ENCODE assay signal across 9 cellular contexts in the genomic region with DNA sequence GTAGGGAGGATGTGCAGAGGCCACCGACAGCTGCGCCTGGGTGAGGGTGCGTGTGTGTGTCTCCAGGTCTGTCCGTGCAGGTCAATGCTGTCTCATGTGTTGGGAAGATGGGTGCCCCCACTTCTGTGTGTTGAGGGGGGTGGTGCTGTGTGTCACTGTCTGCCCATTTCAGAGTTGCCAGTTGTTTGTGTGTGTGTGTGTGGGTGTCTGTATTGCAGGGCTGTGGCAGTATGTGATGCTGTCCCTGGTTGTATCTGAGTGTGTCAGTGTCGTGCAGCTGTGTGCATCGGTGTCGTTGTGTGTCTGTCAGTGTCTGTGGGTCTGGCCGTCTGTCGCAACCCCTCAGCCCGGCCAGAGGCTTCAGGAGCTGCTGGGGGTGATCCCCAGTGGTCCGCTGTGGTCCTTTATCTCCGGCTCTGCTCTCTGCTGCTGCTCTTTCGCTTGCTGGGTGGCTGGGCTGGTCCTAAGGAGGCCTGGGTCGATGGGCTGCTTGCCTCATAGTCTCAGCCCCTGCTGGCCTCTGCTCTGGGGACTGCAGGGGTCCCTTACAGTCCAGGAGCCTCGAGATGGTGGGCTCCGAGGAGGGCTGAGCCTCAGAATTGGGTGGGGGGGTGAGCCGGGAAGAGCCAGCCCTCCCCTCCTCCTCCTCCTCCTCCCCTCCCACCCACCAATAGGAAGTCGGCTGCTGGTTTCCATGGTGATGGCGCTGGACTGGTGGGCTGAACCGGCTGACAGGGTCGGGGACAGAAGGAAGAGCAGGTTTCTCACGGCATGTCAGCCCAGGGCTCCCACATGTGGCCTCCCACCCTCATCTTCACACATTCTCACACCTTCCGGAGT. TPM values are rescaled to one million over a fixed set of nuclear protein-coding genes. Genes with fewer than 3 reads are reported as not detected.
DNase-seq lines count a peak whose midpoint lies in the region; ATAC-seq and TF ChIP-seq lines count a peak whose summit lies in the region.
"Had no signal": no experiment of that assay in that cellular context is flagged by ENCODE, and none has a peak within 500 bp of the region (broad histone marks: within the 10 kb centered on the region; RNA-seq: fewer than 3 reads in every experiment).

A gene with protein sequence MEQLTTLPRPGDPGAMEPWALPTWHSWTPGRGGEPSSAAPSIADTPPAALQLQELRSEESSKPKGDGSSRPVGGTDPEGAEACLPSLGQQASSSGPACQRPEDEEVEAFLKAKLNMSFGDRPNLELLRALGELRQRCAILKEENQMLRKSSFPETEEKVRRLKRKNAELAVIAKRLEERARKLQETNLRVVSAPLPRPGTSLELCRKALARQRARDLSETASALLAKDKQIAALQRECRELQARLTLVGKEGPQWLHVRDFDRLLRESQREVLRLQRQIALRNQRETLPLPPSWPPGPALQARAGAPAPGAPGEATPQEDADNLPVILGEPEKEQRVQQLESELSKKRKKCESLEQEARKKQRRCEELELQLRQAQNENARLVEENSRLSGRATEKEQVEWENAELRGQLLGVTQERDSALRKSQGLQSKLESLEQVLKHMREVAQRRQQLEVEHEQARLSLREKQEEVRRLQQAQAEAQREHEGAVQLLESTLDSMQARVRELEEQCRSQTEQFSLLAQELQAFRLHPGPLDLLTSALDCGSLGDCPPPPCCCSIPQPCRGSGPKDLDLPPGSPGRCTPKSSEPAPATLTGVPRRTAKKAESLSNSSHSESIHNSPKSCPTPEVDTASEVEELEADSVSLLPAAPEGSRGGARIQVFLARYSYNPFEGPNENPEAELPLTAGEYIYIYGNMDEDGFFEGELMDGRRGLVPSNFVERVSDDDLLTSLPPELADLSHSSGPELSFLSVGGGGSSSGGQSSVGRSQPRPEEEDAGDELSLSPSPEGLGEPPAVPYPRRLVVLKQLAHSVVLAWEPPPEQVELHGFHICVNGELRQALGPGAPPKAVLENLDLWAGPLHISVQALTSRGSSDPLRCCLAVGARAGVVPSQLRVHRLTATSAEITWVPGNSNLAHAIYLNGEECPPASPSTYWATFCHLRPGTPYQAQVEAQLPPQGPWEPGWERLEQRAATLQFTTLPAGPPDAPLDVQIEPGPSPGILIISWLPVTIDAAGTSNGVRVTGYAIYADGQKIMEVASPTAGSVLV (N-terminal part only) (minus strand): TSS at position 601 of the 840 bp plus-strand sequence. CDS start 875 bp downstream, outside the sequence.

- peaks cover 15% of the 10 kb centered on the region for H3K27me3 Mint-ChIP-seq in activated naive CD8-positive, alpha-beta T cell treated with anti-CD3 and anti-CD28 coated beads, Interleukin-2, amount 50 U/mL, for 24 hours
- no peaks in the 10 kb centered on the region for H3K27me3 Mint-ChIP-seq in mesothelial cell of epicardium (ENCODE audit: low read depth)

- H3K36me3 ChIP-seq in suprapubic skin = no peaks in the 10 kb centered on the region

- 36% methylated on average over 9 of the region's 23 CpGs for WGBS in suprapubic skin

- DNase-seq in CD1c-positive myeloid dendritic cell (ENCODE audit: extremely low spot score) (peak; percentile 79), SKM-1 (lab: John Stamatoyannopoulos, UW; ENCODE audit: unreplicated experiment) (peak; percentile 96), mesothelial cell of epicardium (ENCODE audit: low spot score in 2 of 2, unreplicated experiment in 2 of 2) (no peak), suprapubic skin (ENCODE audit: low spot score in 2 of 2) (no peak), EL (no peak)
- peak; percentile 88 for DNase-seq in activated naive CD8-positive, alpha-beta T cell treated with anti-CD3 and anti-CD28 coated beads, Interleukin-2, amount 50 U/mL, for 24 hours
- DNase-seq in stimulated activated CD8-positive, alpha-beta memory T cell treated with anti-CD3 and anti-CD28 coated beads, Interleukin-7, amount 100 ng/mL, for 4 hours (ENCODE audit: low read depth in 2 of 2) = peak; percentile 82

- TF ChIP-seq EP300 in suprapubic skin (IDR thresholded peaks at IDR 0.05) = no peak

- H3K9me3 Mint-ChIP-seq in activated naive CD8-positive, alpha-beta T cell treated with anti-CD3 and anti-CD28 coated beads, Interleukin-2, amount 50 U/mL, for 24 hours = no peaks in the 10 kb centered on the region
- no peaks in the 10 kb centered on the region for H3K9me3 Mint-ChIP-seq in mesothelial cell of epicardium

- H3K27me3 ChIP-seq in suprapubic skin = peaks cover 11% of the 10 kb centered on the region

- peak; percentile 21 for ATAC-seq in GM21515 (IDR thresholded peaks at IDR 0.05; ENCODE audit: unreplicated experiment)
- peak; percentile 0 for ATAC-seq in activated naive CD8-positive, alpha-beta T cell treated with anti-CD3 and anti-CD28 coated beads, Interleukin-2, amount 50 U/mL, for 24 hours

- no peak for TF ChIP-seq CTCF in mesothelial cell of epicardium (IDR thresholded peaks at IDR 0.05; ENCODE audit: unreplicated experiment)
- TF ChIP-seq CTCF in suprapubic skin (IDR thresholded peaks at IDR 0.05) = no peak

- peak within 1 kb of the TSS; percentile 99 for H3K4me3 Mint-ChIP-seq in activated naive CD8-positive, alpha-beta T cell treated with anti-CD3 and anti-CD28 coated beads, Interleukin-2, amount 50 U/mL, for 24 hours
- no peak within 1 kb of the TSS for H3K4me3 Mint-ChIP-seq in mesothelial cell of epicardium

- H3K27ac ChIP-seq in suprapubic skin = no peak within 1 kb of the TSS

- peaks cover 19% of the 10 kb centered on the region for H3K4me1 ChIP-seq in suprapubic skin

- H3K4me1 Mint-ChIP-seq in activated naive CD8-positive, alpha-beta T cell treated with anti-CD3 and anti-CD28 coated beads, Interleukin-2, amount 50 U/mL, for 24 hours = peaks cover 72% of the 10 kb centered on the region
- H3K4me1 Mint-ChIP-seq in mesothelial cell of epicardium = peaks cover 22% of the 10 kb centered on the region

- H3K27ac Mint-ChIP-seq in activated naive CD8-positive, alpha-beta T cell treated with anti-CD3 and anti-CD28 coated beads, Interleukin-2, amount 50 U/mL, for 24 hours = peak within 1 kb of the TSS; percentile 98
- H3K27ac Mint-ChIP-seq in mesothelial cell of epicardium = no peak within 1 kb of the TSS

- H3K36me3 Mint-ChIP-seq in activated naive CD8-positive, alpha-beta T cell treated with anti-CD3 and anti-CD28 coated beads, Interleukin-2, amount 50 U/mL, for 24 hours (ENCODE audit: low read depth) = peaks cover 35% of the 10 kb centered on the region
- no peaks in the 10 kb centered on the region for H3K36me3 Mint-ChIP-seq in mesothelial cell of epicardium

- TF ChIP-seq POLR2A in suprapubic skin (IDR thresholded peaks at IDR 0.05) = no peak

- no peaks in the 10 kb centered on the region for H3K9me3 ChIP-seq in suprapubic skin

- H3K4me3 ChIP-seq in suprapubic skin = no peak within 1 kb of the TSS

RNA-seq across cellular contexts. Expression of the gene that starts here (rescaled TPM):
- total RNA-seq in mesothelial cell of epicardium (87.2 to 88.8 TPM (median 88.4 TPM) in 3 replicates), suprapubic skin (10 to 100 TPM in 2 of 4 donors, 1 to 10 TPM in 2; 6.8 to 26.9 (median 12.4) TPM)
- total RNA-seq: dermis microvascular lymphatic vessel endothelial cell had no signal

Comparison
In these comparisons a context has a peak if more than half of its experiments do, and no peak if none do; other contexts are left out.
1. DNase-seq: peak in CD1c-positive myeloid dendritic cell (single experiment), SKM-1 (single experiment), activated naive CD8-positive, alpha-beta T cell treated with anti-CD3 and anti-CD28 coated beads, Interleukin-2, amount 50 U/mL, for 24 hours (single experiment) and stimulated activated CD8-positive, alpha-beta memory T cell treated with anti-CD3 and anti-CD28 coated beads, Interleukin-7, amount 100 ng/mL, for 4 hours (2 of 2); none in mesothelial cell of epicardium (0 of 2), suprapubic skin (0 of 2) and EL (single experiment).